ENCODE assay signal across 20 cellular contexts in the genomic region with DNA sequence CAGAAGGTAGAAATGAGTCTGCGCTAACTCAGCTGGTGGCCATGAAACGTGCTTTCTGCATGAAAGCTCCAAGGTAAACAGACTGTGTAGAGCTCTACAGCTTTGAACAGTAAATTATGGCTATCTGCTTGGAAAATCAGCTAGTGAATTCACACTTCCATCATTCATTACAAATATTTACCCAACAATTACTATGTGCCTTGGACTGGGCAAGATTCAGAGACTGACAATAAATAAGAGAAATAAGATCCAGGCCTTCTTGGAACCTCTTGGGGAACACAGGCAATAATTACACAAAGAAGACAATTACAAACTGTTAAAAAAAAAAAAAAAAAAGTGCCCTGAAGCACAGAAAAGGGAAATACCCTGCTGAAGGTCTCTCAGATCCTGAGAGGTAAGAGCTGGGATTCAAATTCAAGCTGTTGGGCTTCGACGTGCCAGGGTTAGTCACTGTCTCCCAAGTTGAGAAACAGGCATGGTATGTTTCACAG. TPM values are rescaled to one million over a fixed set of nuclear protein-coding genes. Genes with fewer than 3 reads are reported as not detected.
DNase-seq lines count a peak whose midpoint lies in the region; ATAC-seq, FAIRE-seq and TF ChIP-seq lines count a peak whose summit lies in the region.
"Had no signal": no experiment of that assay in that cellular context is flagged by ENCODE, and none has a peak within 500 bp of the region (broad histone marks: within the 10 kb centered on the region; RNA-seq: fewer than 3 reads in every experiment).

No MANE protein-coding gene starts in this region.

- H3K4me2 ChIP-seq in GM12878 (ENCODE audit: control insufficient read depth, insufficient read depth) (no peak overlapping the region), mesendoderm (ENCODE audit: low read length) (no peak overlapping the region)

- no peak for TF ChIP-seq POLR2A in GM12878 (IDR thresholded peaks at IDR 0.05; ENCODE audit: low read depth, low read length)

- no TSS peak for BruUV-seq in GM12878 (replicated peaks; lab: Mats Ljungman, UMichigan)

- in situ Hi-C loops in GM12878 (cut with MboI), result no loop called here

- H3K4me3 Mint-ChIP-seq in activated CD4-positive, alpha-beta T cell treated with anti-CD3 and anti-CD28 coated beads, Interleukin-2, amount 10 ng/mL, durations not matched to agents 24 days and 14 days, result no peak overlapping the region
- H3K4me3 Mint-ChIP-seq: activated CD8-positive, alpha-beta T cell treated with anti-CD3 and anti-CD28 coated beads, Interleukin-2, amount 10 ng/mL, durations not matched to agents 7 days and 5 days; naive B cell had no signal

- peaks cover 9% of the 10 kb centered on the region; the same call in 2 of the 3 replicates for H3K9me3 ChIP-seq in GM12878 (replicated peaks; ENCODE audit: control insufficient read depth, insufficient read depth, low read length)
- H3K9me3 ChIP-seq: gastroesophageal sphincter, right atrium auricular region, uterus had no signal

- no peak for TF ChIP-seq RAD21 in GM12878 (IDR thresholded peaks at IDR 0.05; ENCODE audit: insufficient read depth, low read depth, low read length)

- POLR2A ChIA-PET in GM12878 (lab: Charles Lee), result interaction anchor here (0.7 to 1.6 kb wide), 6 partner anchors 9 to 47 kb away, joined by 3 to 15 read pairs (median 5); a partner anchor contains a TSS

- H3K23ac ChIP-seq in mesendoderm (ENCODE audit: low read length), result no peak overlapping the region

- no peaks in the 10 kb centered on the region for H4K20me1 ChIP-seq in GM12878 (ENCODE audit: control insufficient read depth, insufficient read depth)

- ATAC-seq in GM12878 (no peak), HG03135 (IDR thresholded peaks at IDR 0.05; ENCODE audit: unreplicated experiment) (no peak), GM19463 (IDR thresholded peaks at IDR 0.05; ENCODE audit: unreplicated experiment) (no peak)
- ATAC-seq: activated CD8-positive, alpha-beta T cell treated with anti-CD3 and anti-CD28 coated beads, Interleukin-2, amount 10 ng/mL, durations not matched to agents 7 days and 5 days; gastroesophageal sphincter; left cardiac atrium had no signal

- intact Hi-C loops in GM12878 (cut with micrococcal nuclease; ENCODE audit: unreplicated experiment), result no loop called here
- intact Hi-C loops in activated CD4-positive, alpha-beta T cell treated with anti-CD3 and anti-CD28 coated beads, Interleukin-2, amount 10 ng/mL, durations not matched to agents 24 days and 14 days (cut with micrococcal nuclease), result no loop called here

- H3K27ac ChIP-seq in GM12878 (ENCODE audit: control insufficient read depth, insufficient read depth), result no peak overlapping the region
- no peak overlapping the region for H3K27ac ChIP-seq in mesendoderm (ENCODE audit: low read depth, low read length)
- H3K27ac ChIP-seq: gastroesophageal sphincter, right atrium auricular region, uterus had no signal

- DNase-seq in ELF-1 (ENCODE audit: low read depth, low spot score), result peak; percentile 57
- peak; percentile 73 to 93 for DNase-seq in NCI-H2081 (lab: John Stamatoyannopoulos, UW)
- DNase-seq in GM12878 (ENCODE audit: low read depth, low spot score), result no peak
- peak; percentile 65 for DNase-seq in mesendoderm
- DNase-seq in D721Med (ENCODE audit: insufficient read length, low spot score), result no peak
- DNase-seq in activated CD4-positive, alpha-beta T cell treated with anti-CD3 and anti-CD28 coated beads, Interleukin-2, amount 10 ng/mL, durations not matched to agents 24 days and 14 days, result no peak
- DNase-seq: activated CD8-positive, alpha-beta T cell treated with anti-CD3 and anti-CD28 coated beads, Interleukin-2, amount 10 ng/mL, durations not matched to agents 7 days and 5 days; activated effector memory CD4-positive, alpha-beta T cell treated with Interleukin-2 at 50 U/mL for 16 hours; AML-193; EL; left cardiac atrium; naive B cell; NK-92 treated with Interleukin-12 subunit alpha and Interleukin-12 subunit beta, amount 100 ng/mL, for 24 hours; stimulated activated CD4-positive, alpha-beta T cell treated with anti-CD3 and anti-CD28 coated beads, Interleukin-2, amount 100 ng/mL, for 48 hours; uterus had no signal

- no peak overlapping the region for H2AK5ac ChIP-seq in mesendoderm (ENCODE audit: low read length)

- no peaks in the 10 kb centered on the region for H3K79me1 ChIP-seq in mesendoderm (ENCODE audit: low read length)

- H3K56ac ChIP-seq in mesendoderm (ENCODE audit: low read length), result no peak overlapping the region

- CTCF ChIA-PET in GM12878 (lab: Yijun Ruan, JAX), result interaction anchor here (0.9 to 2.3 kb wide), 7 partner anchors 9 to 109 kb away, joined by 3 to 14 read pairs (median 9); a partner anchor contains a TSS

- H4K5ac ChIP-seq in mesendoderm (ENCODE audit: low read length), result no peak overlapping the region

- H3K9ac ChIP-seq in GM12878 (ENCODE audit: control insufficient read depth, insufficient read depth, low read length) (no peak overlapping the region), mesendoderm (ENCODE audit: low read length) (no peak overlapping the region)

- H3K27me3 Mint-ChIP-seq in activated CD4-positive, alpha-beta T cell treated with anti-CD3 and anti-CD28 coated beads, Interleukin-2, amount 10 ng/mL, durations not matched to agents 24 days and 14 days, result no peaks in the 10 kb centered on the region

- H3K4ac ChIP-seq in mesendoderm (ENCODE audit: low read depth, low read length), result no peak overlapping the region

- no peak overlapping the region for H4K8ac ChIP-seq in mesendoderm (ENCODE audit: low read depth, low read length)

- H3K36me3 Mint-ChIP-seq in activated CD4-positive, alpha-beta T cell treated with anti-CD3 and anti-CD28 coated beads, Interleukin-2, amount 10 ng/mL, durations not matched to agents 24 days and 14 days (ENCODE audit: low read depth), result no peaks in the 10 kb centered on the region
- H3K36me3 Mint-ChIP-seq: naive B cell had no signal

- H2AFZ ChIP-seq in GM12878 (ENCODE audit: control insufficient read depth, low read depth, low read length), result no peak overlapping the region

- H3K4me1 Mint-ChIP-seq in activated CD4-positive, alpha-beta T cell treated with anti-CD3 and anti-CD28 coated beads, Interleukin-2, amount 10 ng/mL, durations not matched to agents 24 days and 14 days, result no peaks in the 10 kb centered on the region
- H3K4me1 Mint-ChIP-seq: naive B cell had no signal

- RAD21 ChIA-PET in GM12878 (lab: Charles Lee; ENCODE audit: unreplicated experiment), result interaction anchor here (0.7 to 2.0 kb wide), 12 partner anchors 8 to 1086 kb away, joined by 3 to 26 read pairs (median 5); a partner anchor contains a TSS

- H3K36me3 ChIP-seq in GM12878 (ENCODE audit: control insufficient read depth in 2 of 2, insufficient read depth in 2 of 2, low read length in 1 of 2) (no peaks in the 10 kb centered on the region; a peak in 1 of 4 replicates), mesendoderm (ENCODE audit: control insufficient read depth, insufficient read depth, low read length) (no peaks in the 10 kb centered on the region)
- H3K36me3 ChIP-seq: gastroesophageal sphincter, uterus had no signal

- TF ChIP-seq CTCF in GM12878 (IDR thresholded peaks at IDR 0.05 in 2 of 3, conservative IDR thresholded peaks at IDR 0.05 in 1 of 3; ENCODE audit: control insufficient read depth in 2 of 3, extremely low read depth in 1 of 3, insufficient read depth in 1 of 3, low read depth in 3 of 3, low read length in 3 of 3) (no peak), D721Med (IDR thresholded peaks at IDR 0.05; ENCODE audit: insufficient read depth, missing control alignments) (no peak)

- H3K4me3 ChIP-seq in GM12878 (no peak overlapping the region), mesendoderm (ENCODE audit: low read length) (no peak overlapping the region)
- H3K4me3 ChIP-seq: gastroesophageal sphincter, right atrium auricular region, uterus had no signal

- TF ChIP-seq EP300 in GM12878 (IDR thresholded peaks at IDR 0.05; ENCODE audit: borderline replicate concordance in 1 of 2, control insufficient read depth in 1 of 2, low read depth in 2 of 2, low read length in 2 of 2), result no peak

- no peak overlapping the region for H3K27ac Mint-ChIP-seq in activated CD4-positive, alpha-beta T cell treated with anti-CD3 and anti-CD28 coated beads, Interleukin-2, amount 10 ng/mL, durations not matched to agents 24 days and 14 days
- H3K27ac Mint-ChIP-seq: activated CD8-positive, alpha-beta T cell treated with anti-CD3 and anti-CD28 coated beads, Interleukin-2, amount 10 ng/mL, durations not matched to agents 7 days and 5 days had no signal

- H3K4me1 ChIP-seq in GM12878 (ENCODE audit: control insufficient read depth, insufficient read depth, low read length) (peaks cover 4% of the 10 kb centered on the region; the same call in 1 of the 2 replicates), mesendoderm (ENCODE audit: control insufficient read depth, low read depth, low read length) (no peaks in the 10 kb centered on the region)
- H3K4me1 ChIP-seq: gastroesophageal sphincter, uterus had no signal

- SMC1A ChIA-PET in GM12878 (lab: Charles Lee; ENCODE audit: uncharacterized antibody, unreplicated experiment), result interaction anchor here (0.6 to 2.3 kb wide), 15 partner anchors 8 to 689 kb away, joined by 3 to 24 read pairs (median 4); no protein-coding TSS in a partner anchor

- WGBS in GM12878 (ENCODE audit: insufficient coverage, insufficient replicate concordance, low lambda C conversion rate, missing lambda C conversion rate), result 70% methylated on average over 4 of the region's 4 CpGs
- WGBS in mesendoderm (ENCODE audit: extremely low coverage, insufficient coverage, low lambda C conversion rate), result no CpG with 5 or more reads among the region's 4 CpGs

- no peak overlapping the region for H3K18ac ChIP-seq in mesendoderm (ENCODE audit: low read length)

- FAIRE-seq in GM12878 (lab: Jason Lieb, UNC), result no peak
- FAIRE-seq in D721Med (lab: Jason Lieb, UNC), result no peak
- FAIRE-seq: TTC549 had no signal

- H3K79me2 ChIP-seq in GM12878 (ENCODE audit: control insufficient read depth, insufficient read depth, low read length) (no peaks in the 10 kb centered on the region), mesendoderm (ENCODE audit: control insufficient read depth, insufficient read depth, low read length) (no peaks in the 10 kb centered on the region)

- no peak overlapping the region for H2BK120ac ChIP-seq in mesendoderm (ENCODE audit: low read depth, low read length)

- H3K9me3 Mint-ChIP-seq in activated CD4-positive, alpha-beta T cell treated with anti-CD3 and anti-CD28 coated beads, Interleukin-2, amount 10 ng/mL, durations not matched to agents 24 days and 14 days, result no peaks in the 10 kb centered on the region
- H3K9me3 Mint-ChIP-seq: naive B cell had no signal

- no peak overlapping the region for H2BK5ac ChIP-seq in mesendoderm (ENCODE audit: low read length)

- no peak overlapping the region for H2BK15ac ChIP-seq in mesendoderm (replicated peaks; ENCODE audit: low read depth)

- H3K27me3 ChIP-seq in GM12878 (replicated peaks in 1 of 2; ENCODE audit: control insufficient read depth in 2 of 2, insufficient read depth in 2 of 2, low read length in 1 of 2) (no peaks in the 10 kb centered on the region), mesendoderm (ENCODE audit: insufficient read depth, low read length, poor library complexity) (no peaks in the 10 kb centered on the region)
- H3K27me3 ChIP-seq: gastroesophageal sphincter, right atrium auricular region, uterus had no signal

RNA-seq across cellular contexts. Expression of a gene that starts 15.8 kb away (rescaled TPM):
- 51.8 and 55.1 TPM in 2 replicates for total RNA-seq in GM12878 (2013; cell fraction: nucleolus; rRNA removed)
- total RNA-seq in GM12878 (2014; rRNA removed) (1.5 and 1.6 TPM in 2 replicates), GM12878 (2014; rRNA removed; fragmentation: Illumina TruSeq; extraction: Trizol) (0.67 and 0.78 TPM in 2 replicates), GM12878 (2021) (1.3 and 1.9 TPM in 2 replicates)
- 2.2 TPM for polyA plus RNA-seq in GM12878 (2011; ENCODE audit: low read depth)
- polyA plus RNA-seq in GM12878 (2011; rRNA removed) (110 and 170 TPM in 2 replicates), GM12878 (2014; fragmentation: Illumina TruSeq; extraction: Trizol) (1.2 and 2.1 TPM in 2 replicates), GM12878 (2014; fragmentation: Nextera tagmentation; extraction: Ambion mirVana) (1 to 10 TPM in 1 of 2 experiments, under 1 TPM in 1; 0.75 to 1.3 TPM), GM12878 (2014; rRNA removed) (0.74 and 1.3 TPM in 2 replicates), GM12878 (2016; fragmentation: Nextera tagmentation; extraction: Ambion mirVana) (1 to 10 TPM; 2.0 to 2.2 TPM)
- polyA plus RNA-seq in GM12878 (2011; cell fraction: cytosol; rRNA removed), result 42.5 and 49.2 TPM in 2 replicates
- polyA plus RNA-seq in GM12878 (2011; cell fraction: nucleus; rRNA removed), result 58.2 and 70.6 TPM in 2 replicates
- 2.7 and 5.7 TPM in 2 replicates for polyA plus RNA-seq in GM12878 (2012)
- 260 and 359 TPM in 2 replicates for polyA minus RNA-seq in GM12878 (2011; rRNA and poly(A)+ RNA removed)
- 41.4 and 43.4 TPM in 2 replicates for polyA minus RNA-seq in GM12878 (2011; cell fraction: cytosol; rRNA and poly(A)+ RNA removed)
- 56.7 and 70.8 TPM in 2 replicates for polyA minus RNA-seq in GM12878 (2011; cell fraction: nucleus; rRNA and poly(A)+ RNA removed)
- polyA plus RNA-seq in mesendoderm (2013, experiment 1 of 2), result 15.3 TPM
- polyA plus RNA-seq in mesendoderm (2013, experiment 2 of 2), result 17.7 TPM
- total RNA-seq in activated CD4-positive, alpha-beta T cell treated with anti-CD3 and anti-CD28 coated beads, Interleukin-2, amount 10 ng/mL, durations not matched to agents 24 days and 14 days, result not detected in 2 replicates
- total RNA-seq: activated CD8-positive, alpha-beta T cell treated with anti-CD3 and anti-CD28 coated beads, Interleukin-2, amount 10 ng/mL, durations not matched to agents 7 days and 5 days had no signal

Comparison
In these comparisons a context has a peak if more than half of its experiments do, and no peak if none do; other contexts are left out.
1. DNase-seq: peak in ELF-1 (single experiment), NCI-H2081 (2 of 2) and mesendoderm (single experiment); none in GM12878 (single experiment), D721Med (single experiment) and activated CD4-positive, alpha-beta T cell treated with anti-CD3 and anti-CD28 coated beads, Interleukin-2, amount 10 ng/mL, durations not matched to agents 24 days and 14 days (single experiment).